7 cellular contexts compared by ENCODE assay signal in genomic region chr17:40376541-40376940, GRCh38. TPM values are rescaled to one million over a fixed set of nuclear protein-coding genes. Genes with fewer than 3 reads are reported as not detected.
"Had no signal": no experiment of that assay in that cellular context is flagged by ENCODE, and none has a peak within 500 bp of the region (broad histone marks: within the 10 kb centered on the region; RNA-seq: fewer than 3 reads in every experiment).

No MANE protein-coding gene starts in this region.

RNA-seq across cellular contexts. Expression of gene GJD3, which starts 12.0 kb away (rescaled TPM):
- total RNA-seq: activated B cell treated with CpG ODN at 0.5 μM for 24 hours; activated CD8-positive, alpha-beta memory T cell treated with anti-CD3 and anti-CD28 coated beads, Interleukin-2, amount 10 ng/mL, durations not matched to agents 7 days and 5 days; ascending aorta; MCF 10A; PC-9; SK-MEL-5 had no signal
- polyA plus RNA-seq: IgD-negative memory B cell had no signal

RNA-seq across cellular contexts. Expression of gene TOP2A, which starts 41.2 kb away (rescaled TPM):
- polyA plus RNA-seq: IgD-negative memory B cell had no signal
